ENCODE assay signal across 19 cellular contexts in the genomic region with DNA sequence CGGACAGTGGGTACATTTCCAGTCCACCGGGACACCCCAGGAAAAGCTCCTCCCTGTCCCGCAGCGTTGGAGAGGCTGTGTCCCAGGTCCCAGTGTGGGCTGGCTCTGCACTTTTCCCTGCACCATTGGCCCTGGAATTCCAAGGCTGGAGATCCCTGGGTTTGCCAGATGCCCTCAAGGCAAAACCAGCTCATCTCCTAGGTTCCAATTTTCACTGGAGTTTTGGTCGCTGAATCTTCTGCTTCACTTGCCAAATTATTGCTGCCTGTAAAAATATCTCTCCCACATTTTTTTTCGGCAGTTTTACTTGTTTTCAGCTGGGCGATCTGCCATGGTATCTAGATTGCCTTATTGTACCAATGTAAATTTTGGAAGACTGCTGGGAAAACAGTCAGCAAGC.
DNase-seq lines count a peak whose midpoint lies in the region; ATAC-seq and TF ChIP-seq lines count a peak whose summit lies in the region.
"Had no signal": no experiment of that assay in that cellular context is flagged by ENCODE, and none has a peak within 500 bp of the region (broad histone marks: within the 10 kb centered on the region; RNA-seq: fewer than 3 reads in every experiment).

No MANE protein-coding gene starts in this region.

- DNase-seq in AG09309 (ENCODE audit: low read depth) (peak; percentile 34), EL (peak; percentile 17), MG63 (peak; percentile 56), islet precursor cell (peak; percentile 86), nucleus accumbens (lab: John Stamatoyannopoulos, UW) (no peak), mucosa of descending colon (no peak), DMS153 (lab: John Stamatoyannopoulos, UW) (no peak)
- DNase-seq: AML-193; Caco-2; CD4-positive, CD25-positive, alpha-beta regulatory T cell; DMS53; KG1; NCI-H1092 treated with DMSO at 0.1 percent for 48 hours; NCI-H187; NCI-H226; NCI-H524 treated with DMSO at 0.1 percent for 48 hours; SHP77; SK-N-SH had no signal

- TF ChIP-seq CTCF in AG09309 (IDR thresholded peaks at IDR 0.05; ENCODE audit: control insufficient read depth, insufficient read depth, low read depth, low read length, missing control alignments) (no peak), mucosa of descending colon (IDR thresholded peaks at IDR 0.05) (no peak)

- ATAC-seq in mucosa of descending colon = no peak
- ATAC-seq: HepG2 had no signal

- H3K4me3 ChIP-seq in AG09309 (ENCODE audit: control insufficient read depth, low read depth, low read length) (no peak overlapping the region), MG63 (no peak overlapping the region), mucosa of descending colon (no peak overlapping the region)

- no peaks in the 10 kb centered on the region for H3K9me3 ChIP-seq in MG63
- H3K9me3 ChIP-seq in mucosa of descending colon = peaks cover 12% of the 10 kb centered on the region
- H3K9me3 ChIP-seq: Caco-2, SK-N-SH had no signal

- no peaks in the 10 kb centered on the region for H3K4me1 ChIP-seq in mucosa of descending colon (ENCODE audit: low read depth)
- H3K4me1 ChIP-seq: Caco-2 had no signal

- intact Hi-C loops in mucosa of descending colon (cut with DNase I, micrococcal nuclease) = no loop called here

- H3K36me3 ChIP-seq in MG63 = no peaks in the 10 kb centered on the region
- H3K36me3 ChIP-seq in mucosa of descending colon (ENCODE audit: low read depth) = no peaks in the 10 kb centered on the region

- H3K27me3 ChIP-seq in MG63 = no peaks in the 10 kb centered on the region

Comparison
In these comparisons a context has a peak if more than half of its experiments do, and no peak if none do; other contexts are left out.
1. DNase-seq: peak in AG09309 (single experiment), EL (single experiment), MG63 (single experiment) and islet precursor cell (single experiment); none in nucleus accumbens (0 of 56), mucosa of descending colon (0 of 3) and DMS153 (single experiment).